Comparison of ENCODE assay signal across 25 cellular contexts in genomic region chr4:169485084-169485483, GRCh38.
DNase-seq lines count a peak whose midpoint lies in the region; ATAC-seq and TF ChIP-seq lines count a peak whose summit lies in the region.
"Had no signal": no experiment of that assay in that cellular context is flagged by ENCODE, and none has a peak within 500 bp of the region (broad histone marks: within the 10 kb centered on the region; RNA-seq: fewer than 3 reads in every experiment).

No MANE protein-coding gene starts in this region.

- peaks cover 22% of the 10 kb centered on the region for H3K36me3 Mint-ChIP-seq in stimulated activated memory B cell treated with anti-CD40 and anti-IgM and Interleukin-4, amounts not matched to agents 10 μg/mL and 1 μg/mL and 100 μg/mL, for 72 hours

- TF ChIP-seq CTCF in astrocyte of the spinal cord (IDR thresholded peaks at IDR 0.05; ENCODE audit: low read depth, low read length), result no peak

- no peaks in the 10 kb centered on the region for H3K4me1 Mint-ChIP-seq in stimulated activated memory B cell treated with anti-CD40 and anti-IgM and Interleukin-4, amounts not matched to agents 10 μg/mL and 1 μg/mL and 100 μg/mL, for 72 hours
- H3K4me1 Mint-ChIP-seq: activated CD4-positive, alpha-beta T cell treated with anti-CD3 and anti-CD28 coated beads for 36 hours; activated naive CD4-positive, alpha-beta T cell treated with anti-CD3 and anti-CD28 coated beads, Interleukin-2, amount 50 U/mL, for 24 hours; B cell; nephron; stimulated activated naive CD8-positive, alpha-beta T cell treated with anti-CD3 and anti-CD28 coated beads, Interleukin-15, amount 100 ng/mL, for 72 hours had no signal

- H3K9me3 Mint-ChIP-seq in stimulated activated memory B cell treated with anti-CD40 and anti-IgM and Interleukin-4, amounts not matched to agents 10 μg/mL and 1 μg/mL and 100 μg/mL, for 72 hours, result no peaks in the 10 kb centered on the region
- H3K9me3 Mint-ChIP-seq: activated naive CD4-positive, alpha-beta T cell treated with anti-CD3 and anti-CD28 coated beads, Interleukin-2, amount 50 U/mL, for 24 hours; IgD-negative memory B cell; stimulated activated naive CD8-positive, alpha-beta T cell treated with anti-CD3 and anti-CD28 coated beads, Interleukin-15, amount 100 ng/mL, for 72 hours had no signal

- ATAC-seq in esophagus mucosa, result no peak
- no peak for ATAC-seq in stimulated activated memory B cell treated with anti-CD40 and anti-IgM and Interleukin-4, amounts not matched to agents 10 μg/mL and 1 μg/mL and 100 μg/mL, for 72 hours
- ATAC-seq: activated CD4-positive, alpha-beta T cell treated with anti-CD3 and anti-CD28 coated beads for 36 hours; activated T-cell treated with anti-CD3 and anti-CD28 coated beads, Interleukin-2, amount 50 U/mL, for 72 hours; body of pancreas; left cardiac atrium; stimulated activated naive CD8-positive, alpha-beta T cell treated with anti-CD3 and anti-CD28 coated beads, Interleukin-15, amount 100 ng/mL, for 72 hours had no signal

- no peaks in the 10 kb centered on the region for H3K27me3 Mint-ChIP-seq in stimulated activated memory B cell treated with anti-CD40 and anti-IgM and Interleukin-4, amounts not matched to agents 10 μg/mL and 1 μg/mL and 100 μg/mL, for 72 hours
- H3K27me3 Mint-ChIP-seq: activated CD4-positive, alpha-beta T cell treated with anti-CD3 and anti-CD28 coated beads for 36 hours; activated naive CD4-positive, alpha-beta T cell treated with anti-CD3 and anti-CD28 coated beads, Interleukin-2, amount 50 U/mL, for 24 hours; B cell; IgD-negative memory B cell; progenitor cell of endocrine pancreas; stimulated activated naive CD8-positive, alpha-beta T cell treated with anti-CD3 and anti-CD28 coated beads, Interleukin-15, amount 100 ng/mL, for 72 hours had no signal

- in situ Hi-C loops in astrocyte of the spinal cord (cut with HindIII; ENCODE audit: low sequenced_read_pairs), result no loop called here

- no peak overlapping the region for H3K27ac Mint-ChIP-seq in stimulated activated memory B cell treated with anti-CD40 and anti-IgM and Interleukin-4, amounts not matched to agents 10 μg/mL and 1 μg/mL and 100 μg/mL, for 72 hours
- H3K27ac Mint-ChIP-seq: activated CD4-positive, alpha-beta T cell treated with anti-CD3 and anti-CD28 coated beads for 36 hours; activated naive CD4-positive, alpha-beta T cell treated with anti-CD3 and anti-CD28 coated beads, Interleukin-2, amount 50 U/mL, for 24 hours; activated T-cell treated with anti-CD3 and anti-CD28 coated beads, Interleukin-2, amount 50 U/mL, for 72 hours; B cell; IgD-negative memory B cell; mesothelial cell of epicardium; stimulated activated naive CD8-positive, alpha-beta T cell treated with anti-CD3 and anti-CD28 coated beads, Interleukin-15, amount 100 ng/mL, for 72 hours had no signal

- H3K4me3 ChIP-seq in astrocyte of the spinal cord (ENCODE audit: low read depth, low read length), result no peak overlapping the region
- H3K4me3 ChIP-seq: body of pancreas, colonic mucosa had no signal

- H3K4me3 Mint-ChIP-seq in stimulated activated memory B cell treated with anti-CD40 and anti-IgM and Interleukin-4, amounts not matched to agents 10 μg/mL and 1 μg/mL and 100 μg/mL, for 72 hours, result no peak overlapping the region
- H3K4me3 Mint-ChIP-seq: activated CD4-positive, alpha-beta T cell treated with anti-CD3 and anti-CD28 coated beads for 36 hours; activated naive CD4-positive, alpha-beta T cell treated with anti-CD3 and anti-CD28 coated beads, Interleukin-2, amount 50 U/mL, for 24 hours; activated T-cell treated with anti-CD3 and anti-CD28 coated beads, Interleukin-2, amount 50 U/mL, for 72 hours; B cell; IgD-negative memory B cell; mesothelial cell of epicardium; nephron; stimulated activated naive CD8-positive, alpha-beta T cell treated with anti-CD3 and anti-CD28 coated beads, Interleukin-15, amount 100 ng/mL, for 72 hours had no signal

- DNase-seq in HCEC 1CT, result peak; percentile 35
- peak; percentile 12 for DNase-seq in astrocyte of the spinal cord (ENCODE audit: low read depth, low spot score)
- DNase-seq in kidney glomerular epithelial cell (lab: John Stamatoyannopoulos, UW), result peak; percentile 4
- DNase-seq in NCI-H82 (lab: John Stamatoyannopoulos, UW), result no peak
- no peak for DNase-seq in COLO668 (lab: John Stamatoyannopoulos, UW; ENCODE audit: unreplicated experiment)
- DNase-seq: activated CD4-positive, alpha-beta T cell treated with anti-CD3 and anti-CD28 coated beads for 36 hours; activated T-cell treated with anti-CD3 and anti-CD28 coated beads, Interleukin-2, amount 50 U/mL, for 72 hours; body of pancreas; colonic mucosa; COR-L47; left cardiac atrium; NCI-H1417 treated with DMSO at 0.1 percent for 48 hours; NCI-H526 treated with DMSO at 0.1 percent for 48 hours; small intestine; stimulated activated CD4-positive, alpha-beta T cell treated with anti-CD3 and anti-CD28 coated beads, Interleukin-4, amount 100 ng/mL, for 1 hour; stimulated activated naive CD8-positive, alpha-beta T cell treated with anti-CD3 and anti-CD28 coated beads, Interleukin-15, amount 100 ng/mL, for 72 hours; trophoblast cell had no signal

Comparison
In these comparisons a context has a peak if more than half of its experiments do, and no peak if none do; other contexts are left out.
1. DNase-seq: peak in HCEC 1CT (single experiment), astrocyte of the spinal cord (single experiment) and kidney glomerular epithelial cell (single experiment); none in NCI-H82 (single experiment) and COLO668 (single experiment).